Comparison of ENCODE assay signal across 24 cellular contexts in genomic region chr6:54074109-54074508, GRCh38. TPM values are rescaled to one million over a fixed set of nuclear protein-coding genes. Genes with fewer than 3 reads are reported as not detected.
"Had no signal": no experiment of that assay in that cellular context is flagged by ENCODE, and none has a peak within 500 bp of the region (broad histone marks: within the 10 kb centered on the region; RNA-seq: fewer than 3 reads in every experiment).

No MANE protein-coding gene starts in this region.

- DNase-seq: activated CD4-positive, alpha-beta memory T cell treated with anti-CD3 and anti-CD28 coated beads, Interleukin-2, amount 10 ng/mL, durations not matched to agents 7 days and 5 days; activated CD4-positive, alpha-beta T cell treated with anti-CD3 and anti-CD28 coated beads, Interleukin-2, amount 10 ng/mL, durations not matched to agents 7 days and 5 days; activated CD4-positive, CD25-positive, alpha-beta regulatory T cell; activated gamma-delta T cell treated with Interleukin-2 at 50 U/mL for 16 hours; activated naive CD4-positive, alpha-beta T cell treated with anti-CD3 and anti-CD28 coated beads, Interleukin-2, amount 10 ng/mL, durations not matched to agents 7 days and 5 days; activated naive CD8-positive, alpha-beta T cell treated with anti-CD3 and anti-CD28 coated beads for 36 hours; activated T-cell treated with anti-CD3 and anti-CD28 coated beads for 4 hours; activated T-cell treated with anti-CD3 and anti-CD28 coated beads, Interleukin-2, amount 50 U/mL, for 48 hours; Karpas-422; MM.1S; NCI-H1105; NCI-H1436; NCI-H1694 treated with DMSO at 0.1 percent for 48 hours; NCI-H2029 treated with DMSO at 0.1 percent for 48 hours; NCI-H345; NCI-H510A; PC-9; SHP77 treated with DMSO at 0.1 percent for 48 hours; T-cell; T-helper 2 cell; T1000 had no signal

- H3K4me2 ChIP-seq: PC-9 had no signal

- H3K27ac ChIP-seq: PC-9 had no signal

- ATAC-seq: activated T-helper 17 cell treated with anti-CD3 and anti-CD28 coated beads, Interleukin-2, amount 50 U/mL, for 72 hours; K562; T-cell had no signal

- H3K4me3 ChIP-seq: K562, PC-9 had no signal

RNA-seq across cellular contexts. Expression of gene MLIP, which starts 37.1 kb away (rescaled TPM):
- total RNA-seq: activated CD4-positive, alpha-beta memory T cell treated with anti-CD3 and anti-CD28 coated beads, Interleukin-2, amount 10 ng/mL, durations not matched to agents 7 days and 5 days; activated CD4-positive, alpha-beta T cell treated with anti-CD3 and anti-CD28 coated beads, Interleukin-2, amount 10 ng/mL, durations not matched to agents 7 days and 5 days; activated CD8-positive, alpha-beta memory T cell treated with anti-CD3 and anti-CD28 coated beads for 36 hours; activated naive CD8-positive, alpha-beta T cell treated with anti-CD3 and anti-CD28 coated beads for 36 hours; activated T-helper 17 cell treated with anti-CD3 and anti-CD28 coated beads, Interleukin-2, amount 50 U/mL, for 72 hours; K562; T-cell had no signal
- polyA plus RNA-seq: K562 had no signal
